In genomic region chr12:75877588-75878381, GRCh38 we compare ENCODE assay signal across 12 cellular contexts.
A peak's percentile ranks its signal among the peaks of the same experiment; 100 is the strongest.
DNase-seq lines count a peak whose midpoint lies in the region; ATAC-seq, FAIRE-seq and TF ChIP-seq lines count a peak whose summit lies in the region.
"Had no signal": no experiment of that assay in that cellular context is flagged by ENCODE, and none has a peak within 500 bp of the region (broad histone marks: within the 10 kb centered on the region; RNA-seq: fewer than 3 reads in every experiment).

No MANE protein-coding gene starts in this region.

- H4K20me1 ChIP-seq in mammary epithelial cell (ENCODE audit: insufficient read depth, low read length), result no peaks in the 10 kb centered on the region

- H2AFZ ChIP-seq in mammary epithelial cell (ENCODE audit: low read depth, low read length), result peak overlapping the region; percentile 67

- H3K27me3 ChIP-seq in mammary epithelial cell (ENCODE audit: insufficient read depth, low read length) (no peaks in the 10 kb centered on the region), breast epithelium (no peaks in the 10 kb centered on the region), thoracic aorta (replicated peaks; ENCODE audit: insufficient read depth) (no peaks in the 10 kb centered on the region)

- ATAC-seq in thoracic aorta (ENCODE audit: insufficient number of reproducible peaks, low FRiP score, low read depth) (no peak), SK-N-SH treated with all-trans-retinoic acid at 6 μM for 48 hours (no peak)

- H3K36me3 ChIP-seq in mammary epithelial cell (ENCODE audit: insufficient read depth, low read length) (no peaks in the 10 kb centered on the region), breast epithelium (no peaks in the 10 kb centered on the region), thoracic aorta (no peaks in the 10 kb centered on the region)

- peak overlapping the region; percentile 93 for H3K27ac ChIP-seq in mammary epithelial cell (ENCODE audit: insufficient read depth, low read depth, low read length)
- H3K27ac ChIP-seq in breast epithelium, result no peak overlapping the region
- no peak overlapping the region for H3K27ac ChIP-seq in thoracic aorta

- peak; percentile 69 for FAIRE-seq in TTC549 (lab: Jason Lieb, UNC)
- FAIRE-seq: urothelium cell line had no signal

- H3K9me3 ChIP-seq in mammary epithelial cell (replicated peaks; ENCODE audit: insufficient read depth, low read length) (no peaks in the 10 kb centered on the region), breast epithelium (no peaks in the 10 kb centered on the region), thoracic aorta (no peaks in the 10 kb centered on the region)

- in situ Hi-C loops in mammary epithelial cell (cut with MboI; ENCODE audit: low sequenced_read_pairs in 2 of 2), result no loop called here

- BruUV-seq in mammary epithelial cell (replicated peaks; lab: Mats Ljungman, UMichigan), result TSS peak; percentile 68

- H3K4me3 ChIP-seq in mammary epithelial cell (replicated peaks in 1 of 3; ENCODE audit: insufficient read depth in 1 of 3, low read depth in 2 of 3, low read length in 3 of 3) (no peak overlapping the region), breast epithelium (peak overlapping the region in 1 of 3 donors; percentile 13), thoracic aorta (peak overlapping the region; percentile 61)

- DNase-seq in mammary epithelial cell (peak; percentile 15), breast epithelium (ENCODE audit: low spot score in 2 of 2) (no peak), iris pigment epithelial cell (ENCODE audit: low read depth) (peak; percentile 31), thoracic aorta (ENCODE audit: low spot score) (no peak), GM10266 (ENCODE audit: extremely low spot score) (no peak)
- no peak for DNase-seq in stimulated activated CD4-positive, alpha-beta T cell treated with anti-CD3 and anti-CD28 coated beads, Interleukin-2, amount 100 ng/mL, for 48 hours
- DNase-seq: activated CD8-positive, alpha-beta memory T cell treated with anti-CD3 and anti-CD28 coated beads, Interleukin-2, amount 50 U/mL, for 48 hours; effector CD4-positive, alpha-beta T cell; NCI-H1048 had no signal

- dilution Hi-C loops in mammary epithelial cell (cut with HindIII; ENCODE audit: low sequenced_read_pairs), result no loop called here

- intact Hi-C loops in mammary epithelial cell (cut with micrococcal nuclease) (loop anchor here (1.0 to 5.0 kb wide), 3 partner anchors 14 to 145 kb away; no protein-coding TSS in a partner anchor), breast epithelium (cut with DNase I; ENCODE audit: low total_unique reads) (no loop called here)

- H3K79me2 ChIP-seq in mammary epithelial cell (ENCODE audit: insufficient read depth, low read length), result no peaks in the 10 kb centered on the region

- H3K4me2 ChIP-seq in mammary epithelial cell (ENCODE audit: insufficient read depth, low read depth, low read length), result peak overlapping the region; percentile 71

- CTCF ChIA-PET in mammary epithelial cell (lab: Charles Lee; ENCODE audit: low non-redundant PET), result no interaction called here

- TF ChIP-seq POLR2A in breast epithelium (IDR thresholded peaks at IDR 0.05), result no peak

- H3K9ac ChIP-seq in mammary epithelial cell (ENCODE audit: insufficient read depth, low read length), result peak overlapping the region; percentile 79

- H3K4me1 ChIP-seq in mammary epithelial cell (ENCODE audit: insufficient read depth, low read length) (peaks cover 28% of the 10 kb centered on the region), breast epithelium (peaks cover 0 to under 1% of the 10 kb centered on the region in 2 donors), thoracic aorta (ENCODE audit: control insufficient read depth in 1 of 2, low read depth in 2 of 2) (peaks cover 0 to 29% of the 10 kb centered on the region in 2 donors)

- 6% methylated on average over 9 of the region's 9 CpGs for WGBS in mammary epithelial cell (ENCODE audit: low coverage, missing lambda C conversion rate)

- TF ChIP-seq CTCF in mammary epithelial cell (conservative IDR thresholded peaks at IDR 0.05 in 1 of 2, IDR thresholded peaks at IDR 0.05 in 1 of 2; ENCODE audit: extremely low read depth in 1 of 2, insufficient read depth in 1 of 2, low read depth in 1 of 2, low read length in 2 of 2) (no peak), breast epithelium (IDR thresholded peaks at IDR 0.05) (no peak), thoracic aorta (IDR thresholded peaks at IDR 0.05) (no peak), GM10266 (IDR thresholded peaks at IDR 0.05; ENCODE audit: control insufficient read depth, insufficient read depth, low read depth, missing control alignments) (no peak)

TF ChIP-seq in SK-N-SH treated with all-trans-retinoic acid at 6 μM for 48 hours, 23 proteins besides CTCF, POLR2A, EP300 and RAD21:
- TF ChIP-seq POU6F1 (CRISPR knock-in tag; IDR thresholded peaks at IDR 0.05; ENCODE audit: borderline replicate concordance, low read depth) (no peak), PATZ1 (CRISPR knock-in tag; IDR thresholded peaks at IDR 0.05; ENCODE audit: borderline replicate concordance) (no peak)

Comparison
In these comparisons a context has a peak if more than half of its experiments do, and no peak if none do; other contexts are left out.
1. DNase-seq: peak in mammary epithelial cell (single experiment) and iris pigment epithelial cell (single experiment); none in breast epithelium (0 of 2), thoracic aorta (single experiment), GM10266 (single experiment) and stimulated activated CD4-positive, alpha-beta T cell treated with anti-CD3 and anti-CD28 coated beads, Interleukin-2, amount 100 ng/mL, for 48 hours (0 of 2).